ENCODE assay signal across 13 cellular contexts in the genomic region with DNA sequence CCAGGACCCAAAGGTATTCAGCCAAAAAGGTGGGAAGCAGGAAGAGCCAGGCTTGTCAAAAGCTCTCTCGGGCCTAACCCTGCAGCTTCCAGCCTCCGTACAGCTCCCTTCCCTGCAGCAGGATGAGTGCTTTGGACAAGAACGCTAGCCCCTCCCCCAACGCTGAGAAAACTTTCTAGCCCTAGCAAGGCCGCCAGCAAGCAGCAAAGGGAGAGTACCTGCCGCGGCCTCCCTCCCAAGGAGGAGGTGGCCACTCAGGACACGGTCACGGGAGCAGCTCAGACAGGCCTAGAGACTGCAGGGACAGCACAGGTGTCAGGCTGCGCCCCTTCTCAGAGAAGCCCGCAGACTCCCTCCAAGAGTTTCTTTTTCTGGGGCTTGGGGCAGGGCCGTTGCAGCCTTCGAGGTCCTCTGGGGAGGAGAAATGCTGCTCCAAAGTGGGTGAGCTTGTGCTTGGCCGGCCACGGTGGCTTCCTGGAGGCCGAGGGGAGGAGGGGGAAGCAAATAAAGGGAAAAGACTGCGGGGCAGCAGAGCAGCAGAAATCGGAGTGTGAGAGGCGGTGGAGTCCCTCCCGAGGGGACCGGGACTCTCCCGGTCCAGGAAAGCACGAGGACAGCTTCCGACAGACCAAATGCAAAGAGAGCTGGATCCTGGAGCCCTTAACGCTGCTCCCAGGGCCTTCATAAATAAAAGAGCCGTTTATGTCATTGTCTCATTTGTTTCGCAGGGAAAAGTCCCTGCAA. TPM values are rescaled to one million over a fixed set of nuclear protein-coding genes. Genes with fewer than 3 reads are reported as not detected.
DNase-seq lines count a peak whose midpoint lies in the region; ATAC-seq and TF ChIP-seq lines count a peak whose summit lies in the region.
"Had no signal": no experiment of that assay in that cellular context is flagged by ENCODE, and none has a peak within 500 bp of the region (broad histone marks: within the 10 kb centered on the region; RNA-seq: fewer than 3 reads in every experiment).

No MANE protein-coding gene starts in this region.

- H3K4me3 ChIP-seq in cardiac muscle cell (no peak overlapping the region), esophagus (ENCODE audit: low read depth in 1 of 2, low read length in 2 of 2) (no peak overlapping the region), uterus (peak overlapping the region in 1 of 2 donors; percentile 8)
- H3K4me3 ChIP-seq: upper lobe of left lung had no signal

- H3K9me3 Mint-ChIP-seq in nephron: no peaks in the 10 kb centered on the region

- H3K9me3 ChIP-seq in cardiac muscle cell (ENCODE audit: low read depth) (no peaks in the 10 kb centered on the region), esophagus (ENCODE audit: control insufficient read depth in 2 of 2, insufficient read depth in 1 of 2, low read depth in 1 of 2, low read length in 1 of 2) (no peaks in the 10 kb centered on the region), uterus (no peaks in the 10 kb centered on the region)
- H3K9me3 ChIP-seq: upper lobe of left lung had no signal

- WGBS in esophagus, 2 donors: 59 to 64% methylated on average over 27 of the region's 27 CpGs

- H3K27ac Mint-ChIP-seq in nephron: peak overlapping the region; percentile 96 to 98 (median 98)

- TF ChIP-seq POLR2A in uterus (IDR thresholded peaks at IDR 0.05): no peak
- TF ChIP-seq POLR2A in GM18505 (IDR thresholded peaks at IDR 0.05; ENCODE audit: borderline replicate concordance, extremely low read depth, insufficient read depth, insufficient read length): no peak

- TF ChIP-seq CTCF in cardiac muscle cell (IDR thresholded peaks at IDR 0.05; ENCODE audit: low read depth, low read length) (no peak), nephron (IDR thresholded peaks at IDR 0.05; ENCODE audit: unreplicated experiment in 3 of 3) (no peak), uterus (IDR thresholded peaks at IDR 0.05) (peak in 1 of 4 experiments; percentile 5)

- peak overlapping the region; percentile 33 for H3K27ac ChIP-seq in cardiac muscle cell
- H3K27ac ChIP-seq in esophagus (ENCODE audit: low read depth in 2 of 2, low read length in 1 of 2): peak overlapping the region; percentile 62 to 65
- peak overlapping the region; percentile 82 to 84 for H3K27ac ChIP-seq in uterus

- H3K36me3 ChIP-seq in cardiac muscle cell (peaks cover 19% of the 10 kb centered on the region), esophagus (ENCODE audit: control insufficient read depth in 2 of 2, insufficient read depth in 2 of 2, low read length in 1 of 2) (peaks cover 13 to 38% of the 10 kb centered on the region in 2 donors), uterus (no peaks in the 10 kb centered on the region)

- peaks cover 47% of the 10 kb centered on the region for H3K4me1 Mint-ChIP-seq in nephron

- DNase-seq in cardiac muscle cell (ENCODE audit: low read depth in 1 of 2, low spot score in 1 of 2) (peak in 1 of 2 donors; percentile 60), Right ventricle myocardium superior (no peak), uterus (peak; percentile 65 to 85), activated gamma-delta T cell (lab: John Stamatoyannopoulos, UW) (no peak)
- DNase-seq: dermis blood vessel endothelial cell; NCI-H2029; stimulated activated CD4-positive, alpha-beta T cell treated with anti-CD3 and anti-CD28 coated beads, Interleukin-15, amount 100 ng/mL, for 24 hours had no signal

- peaks cover 5% of the 10 kb centered on the region for H3K4me1 ChIP-seq in cardiac muscle cell (ENCODE audit: low read depth)
- H3K4me1 ChIP-seq in esophagus (ENCODE audit: control insufficient read depth in 2 of 2, insufficient read depth in 2 of 2, low read length in 1 of 2): peaks cover 0 to 2% of the 10 kb centered on the region in 2 donors
- H3K4me1 ChIP-seq in uterus: peaks cover 0 to 12% of the 10 kb centered on the region in 2 donors

- peak overlapping the region; percentile 85 to 89 (median 89) for H3K4me3 Mint-ChIP-seq in nephron

- H3K36me3 Mint-ChIP-seq in nephron (ENCODE audit: low read depth): peaks cover 46% of the 10 kb centered on the region

- intact Hi-C loops in Right ventricle myocardium superior (cut with DNase I) (no loop called here), uterus (cut with DNase I; ENCODE audit: low total_unique reads) (no loop called here)

- ATAC-seq in Right ventricle myocardium superior (ENCODE audit: poor library complexity) (no peak), HG02610 (IDR thresholded peaks at IDR 0.05; ENCODE audit: unreplicated experiment) (no peak), GM18505 (IDR thresholded peaks at IDR 0.05; ENCODE audit: unreplicated experiment) (no peak)
- ATAC-seq: left lobe of liver had no signal

- no peaks in the 10 kb centered on the region for H3K27me3 ChIP-seq in cardiac muscle cell
- H3K27me3 ChIP-seq in esophagus (ENCODE audit: control insufficient read depth in 1 of 2, insufficient read depth in 2 of 2, low read length in 2 of 2): no peaks in the 10 kb centered on the region
- H3K27me3 ChIP-seq in uterus: no peaks in the 10 kb centered on the region
- H3K27me3 ChIP-seq: upper lobe of left lung had no signal

- H3K27me3 Mint-ChIP-seq in nephron (ENCODE audit: low read depth): no peaks in the 10 kb centered on the region

RNA-seq across cellular contexts. Expression of a gene that starts 4.0 kb away (rescaled TPM):
- total RNA-seq in cardiac muscle cell (37.2 and 39.9 TPM in 2 replicates), Right ventricle myocardium superior (12.9 TPM), uterus (10 to 100 TPM; 12.6 to 58.0 (median 39.4) TPM)
- polyA plus RNA-seq in cardiac muscle cell (72.4 and 77.4 TPM in 2 replicates), esophagus (10 to 100 TPM; 12.7 to 13.2 TPM)

Comparison
In these comparisons a context has a peak if more than half of its experiments do, and no peak if none do; other contexts are left out.
1. DNase-seq: peak in uterus (2 of 2); none in Right ventricle myocardium superior (single experiment) and activated gamma-delta T cell (single experiment).
2. H3K27ac ChIP-seq: peak in every context shown above with its lines; median percentile 83 in uterus; 64 in esophagus; 33 in cardiac muscle cell.